ENCODE assay signal across 9 cellular contexts in the genomic region with DNA sequence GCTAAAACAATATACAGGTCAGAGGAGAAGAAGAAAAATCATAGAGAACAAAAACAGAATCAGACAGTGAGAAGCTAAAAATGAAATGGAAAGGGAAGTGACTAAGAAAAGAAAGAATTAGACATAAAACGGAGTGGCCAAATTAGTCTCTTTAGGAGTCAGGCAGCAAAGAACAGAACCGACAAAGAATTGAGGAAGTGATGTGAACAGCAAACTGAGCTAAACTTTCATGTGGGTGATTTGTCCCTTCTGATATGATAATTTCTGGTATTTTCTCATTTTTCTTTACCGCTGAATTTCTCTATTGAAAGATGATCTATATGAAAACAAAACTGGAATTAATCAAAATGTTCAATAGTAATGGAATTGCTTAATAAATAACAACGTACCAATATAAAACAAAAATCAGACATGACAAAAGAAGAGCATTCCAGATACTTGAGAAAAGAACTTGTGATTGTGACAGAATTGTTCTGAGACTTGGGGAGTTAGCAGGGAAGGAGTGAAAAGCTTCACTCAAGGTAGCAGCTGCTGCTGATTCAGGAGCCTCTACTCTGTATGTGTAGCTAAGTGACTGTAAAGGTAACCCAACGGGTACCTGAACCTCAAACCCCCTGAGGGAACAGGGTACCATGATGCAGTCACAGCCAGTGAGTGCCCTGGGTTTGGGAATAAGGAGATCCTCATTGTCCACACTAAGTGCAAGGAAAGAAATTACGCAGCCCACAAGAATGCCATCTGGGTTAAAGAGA. TPM values are rescaled to one million over a fixed set of nuclear protein-coding genes. Genes with fewer than 3 reads are reported as not detected.
DNase-seq lines count a peak whose midpoint lies in the region; ATAC-seq, FAIRE-seq and TF ChIP-seq lines count a peak whose summit lies in the region.
"Had no signal": no experiment of that assay in that cellular context is flagged by ENCODE, and none has a peak within 500 bp of the region (broad histone marks: within the 10 kb centered on the region; RNA-seq: fewer than 3 reads in every experiment).

No MANE protein-coding gene starts in this region.

- DNase-seq in endothelial cell of umbilical vein (ENCODE audit: low read depth, low spot score) (no peak), ureter (ENCODE audit: low spot score) (no peak), NCI-H69 (lab: John Stamatoyannopoulos, UW) (no peak), esophagus muscularis mucosa (ENCODE audit: extremely low spot score) (no peak)

- no peak for TF ChIP-seq POLR2A in endothelial cell of umbilical vein (IDR thresholded peaks at IDR 0.05; ENCODE audit: low read depth, low read length)
- TF ChIP-seq POLR2A in esophagus muscularis mucosa (IDR thresholded peaks at IDR 0.05; ENCODE audit: low read depth) = no peak

- no peaks in the 10 kb centered on the region for H4K20me1 ChIP-seq in endothelial cell of umbilical vein (replicated peaks; ENCODE audit: control insufficient read depth, extremely low read depth, insufficient read depth, low read length)

- H3K27me3 ChIP-seq in endothelial cell of umbilical vein (ENCODE audit: control insufficient read depth in 2 of 2, insufficient read depth in 2 of 2, low read length in 2 of 2) = no peaks in the 10 kb centered on the region
- H3K27me3 ChIP-seq in esophagus muscularis mucosa = no peaks in the 10 kb centered on the region
- H3K27me3 ChIP-seq: ascending aorta had no signal

- H3K9ac ChIP-seq in endothelial cell of umbilical vein (replicated peaks; ENCODE audit: extremely low read depth, insufficient read depth, low read length) = no peak overlapping the region

- no peaks in the 10 kb centered on the region for H3K9me1 ChIP-seq in endothelial cell of umbilical vein (replicated peaks; ENCODE audit: control insufficient read depth, extremely low read depth, insufficient read depth, low read length)

- POLR2A ChIA-PET in endothelial cell of umbilical vein (lab: Charles Lee) = no interaction called here

- no peak overlapping the region for H3K4me2 ChIP-seq in endothelial cell of umbilical vein (ENCODE audit: insufficient read depth, low read length)

- CTCF ChIA-PET in endothelial cell of umbilical vein (lab: Charles Lee) = interaction anchor here (0.8 to 5.0 kb wide), 6 partner anchors 9 to 738 kb away, joined by 3 to 23 read pairs (median 4); no protein-coding TSS in a partner anchor

- FAIRE-seq in endothelial cell of umbilical vein (lab: Jason Lieb, UNC) = peak; percentile 40

- ATAC-seq in GM18511 (IDR thresholded peaks at IDR 0.05; ENCODE audit: unreplicated experiment) (peak; percentile 88), GM21423 (IDR thresholded peaks at IDR 0.05; ENCODE audit: unreplicated experiment) (peak; percentile 67), HG03457 (IDR thresholded peaks at IDR 0.05; ENCODE audit: unreplicated experiment) (peak; percentile 70)
- ATAC-seq: SK-N-SH treated with all-trans-retinoic acid at 6 μM for 48 hours had no signal

- H3K9me3 ChIP-seq in endothelial cell of umbilical vein (replicated peaks; ENCODE audit: control insufficient read depth, insufficient read depth, low read length) (no peaks in the 10 kb centered on the region), esophagus muscularis mucosa (no peaks in the 10 kb centered on the region)
- H3K9me3 ChIP-seq: ascending aorta had no signal

- H3K4me3 ChIP-seq in endothelial cell of umbilical vein (replicated peaks in 1 of 3; ENCODE audit: insufficient read depth in 1 of 3, low read depth in 1 of 3, low read length in 3 of 3) (no peak overlapping the region), esophagus muscularis mucosa (no peak overlapping the region)
- H3K4me3 ChIP-seq: ascending aorta had no signal

- H3K27ac ChIP-seq in endothelial cell of umbilical vein (ENCODE audit: insufficient read depth, low read depth, low read length) (no peak overlapping the region), esophagus muscularis mucosa (replicated peaks in 1 of 4) (no peak overlapping the region)
- H3K27ac ChIP-seq: ascending aorta had no signal

- peaks cover 6% of the 10 kb centered on the region for H3K79me2 ChIP-seq in endothelial cell of umbilical vein (ENCODE audit: control insufficient read depth, insufficient read depth, low read length)

- TF ChIP-seq EP300 in esophagus muscularis mucosa (IDR thresholded peaks at IDR 0.05) = no peak

- H2AFZ ChIP-seq in endothelial cell of umbilical vein (ENCODE audit: low read depth, low read length) = no peak overlapping the region

- intact Hi-C loops in endothelial cell of umbilical vein (cut with micrococcal nuclease) (no loop called here), esophagus muscularis mucosa (cut with DNase I) (no loop called here)

- WGBS in esophagus muscularis mucosa = 78% methylated on average over 6 of the region's 6 CpGs

- dilution Hi-C loops in endothelial cell of umbilical vein (cut with MboI; ENCODE audit: extremely low pct_ligation_motif_present, low sequenced_read_pairs) = no loop called here

- TF ChIP-seq CTCF in endothelial cell of umbilical vein (IDR thresholded peaks at IDR 0.05; ENCODE audit: extremely low read depth in 1 of 2, insufficient read depth in 1 of 2, low read depth in 1 of 2, low read length in 2 of 2) (no peak), esophagus muscularis mucosa (IDR thresholded peaks at IDR 0.05) (no peak)

- BruUV-seq in endothelial cell of umbilical vein (replicated peaks; lab: Mats Ljungman, UMichigan) = no TSS peak

- H3K4me1 ChIP-seq in endothelial cell of umbilical vein (ENCODE audit: control insufficient read depth, extremely low read depth, insufficient read depth, low read length) (no peaks in the 10 kb centered on the region), esophagus muscularis mucosa (peaks cover 8 to 33% (median 14%) of the 10 kb centered on the region in 4 donors)

- H3K36me3 ChIP-seq in endothelial cell of umbilical vein (ENCODE audit: control insufficient read depth in 2 of 2, extremely low read depth in 1 of 2, insufficient read depth in 2 of 2, low read length in 2 of 2) (no peaks in the 10 kb centered on the region), esophagus muscularis mucosa (peaks cover 0 to 15% (median 7%) of the 10 kb centered on the region in 4 donors)
- H3K36me3 ChIP-seq: ascending aorta had no signal

TF ChIP-seq in endothelial cell of umbilical vein, 7 proteins besides CTCF, POLR2A, EP300 and RAD21:
- TF ChIP-seq GATA2 (IDR thresholded peaks at IDR 0.05; ENCODE audit: insufficient read depth, insufficient read length, low read depth, low read length) (no peak), POLR2AphosphoS5 (IDR thresholded peaks at IDR 0.05; ENCODE audit: insufficient read depth, low read depth, low read length) (no peak), EZH2 (IDR thresholded peaks at IDR 0.05; ENCODE audit: borderline replicate concordance, low read depth, low read length, severe bottlenecking) (no peak), MYC (IDR thresholded peaks at IDR 0.05; ENCODE audit: low read depth, low read length) (no peak), FOS (IDR thresholded peaks at IDR 0.05; ENCODE audit: borderline replicate concordance, insufficient read depth, low read length) (no peak), MAX (IDR thresholded peaks at IDR 0.05; ENCODE audit: insufficient read depth, insufficient read length) (no peak), JUN (IDR thresholded peaks at IDR 0.05; ENCODE audit: borderline replicate concordance, insufficient read depth, insufficient read length, low read depth) (no peak)
TF ChIP-seq in endothelial cell of umbilical vein: peak in this region for 0.

RNA-seq across cellular contexts. Expression of gene TAPT1, which starts 8.8 kb away (rescaled TPM):
- total RNA-seq in endothelial cell of umbilical vein = 17.5 and 19.9 TPM in 2 replicates
- 6.9 and 7.4 TPM in 2 replicates for polyA plus RNA-seq in endothelial cell of umbilical vein
- polyA plus RNA-seq in endothelial cell of umbilical vein (2011; cell fraction: cytosol; rRNA removed) = 6.3 and 7.6 TPM in 2 replicates
- polyA plus RNA-seq in endothelial cell of umbilical vein (2011; cell fraction: nucleus; rRNA removed) = 25.5 and 25.8 TPM in 2 replicates
- 8.6 and 10.2 TPM in 2 replicates for polyA plus RNA-seq in endothelial cell of umbilical vein (2012)
- 18.7 and 22.5 TPM in 2 replicates for polyA minus RNA-seq in endothelial cell of umbilical vein
- 8.2 TPM for polyA minus RNA-seq in endothelial cell of umbilical vein (2011; cell fraction: cytosol; rRNA and poly(A)+ RNA removed)
- polyA minus RNA-seq in endothelial cell of umbilical vein (2011; cell fraction: nucleus; rRNA and poly(A)+ RNA removed) = 38.3 and 47.6 TPM in 2 replicates
- total RNA-seq in ureter = 47.5 TPM
- 10 to 100 TPM; 18.1 to 27.4 (median 21.6) TPM for total RNA-seq in esophagus muscularis mucosa
